In the genomic region with DNA sequence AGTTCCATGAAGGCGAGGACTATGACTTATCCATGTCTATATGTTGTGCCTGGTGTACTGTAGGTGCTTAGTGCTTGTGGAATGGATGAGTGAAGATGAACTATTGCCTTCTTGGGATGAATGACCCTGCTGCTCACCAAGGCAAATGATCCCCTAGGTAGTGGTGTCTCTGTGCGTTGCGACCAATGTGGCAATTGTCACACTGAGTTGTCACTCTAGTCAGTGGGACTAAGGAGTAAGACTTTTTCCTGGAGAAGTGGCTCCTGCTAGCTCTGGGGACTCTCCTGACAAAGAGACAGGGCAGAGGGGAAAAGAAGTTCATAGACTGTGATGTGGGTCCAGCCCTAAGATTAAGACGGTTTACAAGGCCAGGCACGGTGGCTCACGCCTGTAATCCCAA, we compare ENCODE assay signal across 16 cellular contexts. TPM values are rescaled to one million over a fixed set of nuclear protein-coding genes. Genes with fewer than 3 reads are reported as not detected.
A peak's percentile ranks its signal among the peaks of the same experiment; 100 is the strongest.
DNase-seq lines count a peak whose midpoint lies in the region; ATAC-seq and TF ChIP-seq lines count a peak whose summit lies in the region.
"Had no signal": no experiment of that assay in that cellular context is flagged by ENCODE, and none has a peak within 500 bp of the region (broad histone marks: within the 10 kb centered on the region; RNA-seq: fewer than 3 reads in every experiment).

No MANE protein-coding gene starts in this region.

- H3K4me1 Mint-ChIP-seq in CD4-positive, alpha-beta T cell (ENCODE audit: low read depth): peaks cover 18% of the 10 kb centered on the region

- no peaks in the 10 kb centered on the region for H3K27me3 ChIP-seq in CD4-positive, alpha-beta T cell (ENCODE audit: control insufficient read depth, insufficient read depth, low read length)
- no peaks in the 10 kb centered on the region for H3K27me3 ChIP-seq in foreskin keratinocyte
- H3K27me3 ChIP-seq: BE2C had no signal

- no peaks in the 10 kb centered on the region for H3K27me3 Mint-ChIP-seq in CD4-positive, alpha-beta T cell

- CTCF ChIA-PET in CD4-positive, alpha-beta T cell (lab: Charles Lee): no interaction called here

- H3K4me3 ChIP-seq in coronary artery: no peak overlapping the region
- H3K4me3 ChIP-seq: HAP-1 had no signal

- peak overlapping the region; percentile 21 for H3K4me3 Mint-ChIP-seq in CD4-positive, alpha-beta T cell
- H3K4me3 Mint-ChIP-seq: CD14-positive monocyte; CD8-positive, alpha-beta T cell had no signal

- intact Hi-C loops in CD4-positive, alpha-beta T cell (cut with DNase I, micrococcal nuclease): no loop called here
- intact Hi-C loops in left colon (cut with DNase I, micrococcal nuclease): no loop called here

- no peak overlapping the region for H3K27ac Mint-ChIP-seq in CD4-positive, alpha-beta T cell
- H3K27ac Mint-ChIP-seq: CD14-positive monocyte; CD8-positive, alpha-beta T cell had no signal

- DNase-seq in CD4-positive, alpha-beta T cell: no peak
- DNase-seq in coronary artery (ENCODE audit: low spot score) (peak; percentile 52), left lobe of liver (ENCODE audit: low spot score) (peak; percentile 31), NCI-H510A (lab: John Stamatoyannopoulos, UW) (no peak), left colon (no peak), foreskin keratinocyte (no peak), GDM1 (lab: John Stamatoyannopoulos, UW) (no peak)
- DNase-seq: ACHN; BE2C; Calu3; CD8-positive, alpha-beta T cell; DND-41; EL had no signal

- H3K9me3 Mint-ChIP-seq in CD4-positive, alpha-beta T cell: no peaks in the 10 kb centered on the region

- no peaks in the 10 kb centered on the region for H3K4me1 ChIP-seq in foreskin keratinocyte

- POLR2A ChIA-PET in CD4-positive, alpha-beta T cell (lab: Charles Lee): no interaction called here

- peaks cover 5% of the 10 kb centered on the region for H3K36me3 Mint-ChIP-seq in CD4-positive, alpha-beta T cell (ENCODE audit: low read depth)

- no peak for ATAC-seq in CD4-positive, alpha-beta T cell (ENCODE audit: poor library complexity)
- ATAC-seq in left lobe of liver (no peak), left colon (no peak), foreskin keratinocyte (no peak)
- ATAC-seq: CD8-positive, alpha-beta T cell had no signal

- no peak for TF ChIP-seq CTCF in CD4-positive, alpha-beta T cell (IDR thresholded peaks at IDR 0.05)
- TF ChIP-seq CTCF in coronary artery (IDR thresholded peaks at IDR 0.05) (no peak), foreskin keratinocyte (conservative IDR thresholded peaks at IDR 0.05) (no peak)

- peaks cover 9% of the 10 kb centered on the region for H3K9me3 ChIP-seq in CD4-positive, alpha-beta T cell (ENCODE audit: control insufficient read depth, low read length)

- no peak overlapping the region for H3K27ac ChIP-seq in CD4-positive, alpha-beta T cell (ENCODE audit: low read depth, low read length)
- H3K27ac ChIP-seq in coronary artery (no peak overlapping the region), foreskin keratinocyte (no peak overlapping the region)

RNA-seq across cellular contexts. Expression of gene ACVR1B, which starts 3.4 kb away (rescaled TPM):
- 10 to 100 TPM; 14.2 to 14.5 TPM for total RNA-seq in CD4-positive, alpha-beta T cell
- 28.0 TPM for total RNA-seq in left lobe of liver
- total RNA-seq in left colon: 10 to 100 TPM; 67.6 to 84.7 TPM
- 14.0 and 14.3 TPM in 2 replicates for total RNA-seq in foreskin keratinocyte
- 7.3 and 7.4 TPM in 2 replicates for polyA plus RNA-seq in foreskin keratinocyte

RNA-seq across cellular contexts. Expression of gene ACVRL1, which starts 40.8 kb away (rescaled TPM):
- total RNA-seq in CD4-positive, alpha-beta T cell: not detected
- total RNA-seq in left lobe of liver: 7.1 TPM
- total RNA-seq in left colon: 100 to 1,000 TPM; 188 to 214 TPM
- not detected in 2 replicates for total RNA-seq in foreskin keratinocyte
- 0.03 and 0.04 TPM in 2 replicates for polyA plus RNA-seq in foreskin keratinocyte
- total RNA-seq: Calu3; CD8-positive, alpha-beta T cell; HT-29 had no signal

RNA-seq across cellular contexts. Expression of gene TAMALIN, which starts 58.7 kb away (rescaled TPM):
- total RNA-seq in CD4-positive, alpha-beta T cell: 100 to 1,000 TPM; 495 to 525 TPM
- total RNA-seq in left lobe of liver: 5.5 TPM
- 10 to 100 TPM in 1 of 2 donors, 1 to 10 TPM in 1; 9.0 to 10.7 TPM for total RNA-seq in left colon
- total RNA-seq in foreskin keratinocyte: 0.11 and 0.44 TPM in 2 replicates
- 0.12 and 0.15 TPM in 2 replicates for polyA plus RNA-seq in foreskin keratinocyte
- total RNA-seq: Calu3 had no signal

Comparison
In these comparisons a context has a peak if more than half of its experiments do, and no peak if none do; other contexts are left out.
1. DNase-seq: peak in coronary artery (single experiment) and left lobe of liver (single experiment); none in CD4-positive, alpha-beta T cell (0 of 10), NCI-H510A (single experiment), left colon (0 of 2), foreskin keratinocyte (0 of 2) and GDM1 (single experiment).
2. RNA of gene ACVRL1, which starts 40.8 kb away (total RNA-seq): 188 to 214 TPM in left colon; 7.1 TPM in left lobe of liver (single experiment), not detected in CD4-positive, alpha-beta T cell and not detected in foreskin keratinocyte; every median in the first group is over 10 times any median in the second.
3. RNA of gene TAMALIN, which starts 58.7 kb away (total RNA-seq): 495 to 525 TPM in CD4-positive, alpha-beta T cell; 9.0 to 10.7 TPM in left colon, 5.5 TPM in left lobe of liver (single experiment) and 0.11 to 0.44 TPM in foreskin keratinocyte; every median in the first group is over 10 times any median in the second.